20 cellular contexts compared by ENCODE assay signal in genomic region chr19:2338751-2339643, GRCh38. TPM values are rescaled to one million over a fixed set of nuclear protein-coding genes. Genes with fewer than 3 reads are reported as not detected.
DNase-seq lines count a peak whose midpoint lies in the region; ATAC-seq and TF ChIP-seq lines count a peak whose summit lies in the region.
"Had no signal": no experiment of that assay in that cellular context is flagged by ENCODE, and none has a peak within 500 bp of the region (broad histone marks: within the 10 kb centered on the region; RNA-seq: fewer than 3 reads in every experiment).

No MANE protein-coding gene starts in this region.

- no peak for TF ChIP-seq CTCF in chondrocyte (IDR thresholded peaks at IDR 0.05)
- TF ChIP-seq CTCF in mesothelial cell of epicardium (IDR thresholded peaks at IDR 0.05; ENCODE audit: unreplicated experiment): no peak

- H3K36me3 Mint-ChIP-seq in chondrocyte (ENCODE audit: low read depth) (peaks cover 2% of the 10 kb centered on the region), mesothelial cell of epicardium (peaks cover 9% of the 10 kb centered on the region)

- no peak for ATAC-seq in Right ventricle myocardium inferior
- no peak for ATAC-seq in GM21367 (IDR thresholded peaks at IDR 0.05; ENCODE audit: unreplicated experiment)
- ATAC-seq: GM23338, Panc1 had no signal

- H3K4me1 Mint-ChIP-seq in chondrocyte (ENCODE audit: low read depth) (peaks cover 9% of the 10 kb centered on the region), mesothelial cell of epicardium (peaks cover 34% of the 10 kb centered on the region)

- intact Hi-C loops in Right ventricle myocardium inferior (cut with DNase I): no loop called here
- intact Hi-C loops in cardiac septum (cut with DNase I): no loop called here

- DNase-seq in Right ventricle myocardium inferior (ENCODE audit: missing footprints) (peak; percentile 47), cardiac septum (ENCODE audit: low spot score) (no peak), chondrocyte (ENCODE audit: low spot score) (peak; percentile 92), mesothelial cell of epicardium (ENCODE audit: low spot score in 2 of 2, unreplicated experiment in 2 of 2) (no peak), NCI-H2081 treated with DMSO at 0.1 percent for 48 hours (lab: John Stamatoyannopoulos, UW) (no peak)
- no peak for DNase-seq in activated CD4-positive, CD25-positive, alpha-beta regulatory T cell treated with anti-CD3 and anti-CD28 coated beads, Interleukin-2, amount 50 U/mL, for 72 hours
- DNase-seq: BE2C; CD4-positive, CD25-positive, alpha-beta regulatory T cell; COR-L47; IMR-90; MM.1S; NCI-H2029; NCI-H226; NCI-H510A; NCI-H69; SK-N-SH had no signal

- no peaks in the 10 kb centered on the region for H3K27me3 Mint-ChIP-seq in chondrocyte (ENCODE audit: low read depth)
- no peaks in the 10 kb centered on the region for H3K27me3 Mint-ChIP-seq in mesothelial cell of epicardium (ENCODE audit: low read depth)
- H3K27me3 Mint-ChIP-seq: CD4-positive, CD25-positive, alpha-beta regulatory T cell had no signal

- H3K4me3 Mint-ChIP-seq in chondrocyte (ENCODE audit: unreplicated experiment): no peak overlapping the region
- no peak overlapping the region for H3K4me3 Mint-ChIP-seq in mesothelial cell of epicardium
- H3K4me3 Mint-ChIP-seq: CD4-positive, CD25-positive, alpha-beta regulatory T cell; GM23338 had no signal

- H3K27ac Mint-ChIP-seq in chondrocyte (ENCODE audit: unreplicated experiment): no peak overlapping the region
- peak overlapping the region; percentile 12 for H3K27ac Mint-ChIP-seq in mesothelial cell of epicardium
- H3K27ac Mint-ChIP-seq: CD4-positive, CD25-positive, alpha-beta regulatory T cell; GM23338 had no signal

- H3K9me3 Mint-ChIP-seq in chondrocyte (ENCODE audit: low read depth): no peaks in the 10 kb centered on the region
- H3K9me3 Mint-ChIP-seq in mesothelial cell of epicardium: no peaks in the 10 kb centered on the region

RNA-seq across cellular contexts. Expression of gene SPPL2B, which starts 10.5 kb away (rescaled TPM):
- total RNA-seq in Right ventricle myocardium inferior (24.9 TPM), cardiac septum (27.4 TPM), chondrocyte (48.9 to 67.0 TPM (median 51.4 TPM) in 3 replicates), mesothelial cell of epicardium (189 to 202 TPM (median 196 TPM) in 3 replicates)

RNA-seq across cellular contexts. Expression of gene LSM7, which starts 10.6 kb away (rescaled TPM):
- 46.7 TPM for total RNA-seq in Right ventricle myocardium inferior
- total RNA-seq in cardiac septum: 42.7 TPM
- 73.9 to 88.1 TPM (median 76.2 TPM) in 3 replicates for total RNA-seq in chondrocyte
- 141 to 149 TPM (median 142 TPM) in 3 replicates for total RNA-seq in mesothelial cell of epicardium

RNA-seq across cellular contexts. Expression of gene TMPRSS9, which starts 21.1 kb away (rescaled TPM):
- not detected for total RNA-seq in Right ventricle myocardium inferior
- total RNA-seq in cardiac septum: not detected
- total RNA-seq in chondrocyte: 0.15 to 0.26 TPM in 2 of 3 replicates, not detected in the other
- 0.84 to 1.4 TPM (median 1.2 TPM) in 3 replicates for total RNA-seq in mesothelial cell of epicardium
- total RNA-seq: IMR-90 had no signal

RNA-seq across cellular contexts. Expression of gene LINGO3, which starts 31.0 kb away (rescaled TPM):
- total RNA-seq in Right ventricle myocardium inferior (not detected), cardiac septum (not detected), chondrocyte (0.15 to 0.48 TPM in 2 of 3 replicates, not detected in the other), mesothelial cell of epicardium (0.59 to 0.60 TPM (median 0.60 TPM) in 3 replicates)
- total RNA-seq: IMR-90 had no signal

RNA-seq across cellular contexts. Expression of gene PEAK3, which starts 57.0 kb away (rescaled TPM):
- total RNA-seq in Right ventricle myocardium inferior: 0.68 TPM
- total RNA-seq in cardiac septum: 0.19 TPM
- 0.31 to 0.50 TPM (median 0.38 TPM) in 3 replicates for total RNA-seq in chondrocyte
- total RNA-seq in mesothelial cell of epicardium: 0.11 TPM in 1 of 3 replicates, not detected in the others
- total RNA-seq: CD4-positive, CD25-positive, alpha-beta regulatory T cell; GM23338; OCI-LY7 had no signal

Comparison
In these comparisons a context has a peak if more than half of its experiments do, and no peak if none do; other contexts are left out.
1. DNase-seq: peak in Right ventricle myocardium inferior (single experiment) and chondrocyte (single experiment); none in cardiac septum (single experiment), mesothelial cell of epicardium (0 of 2), NCI-H2081 treated with DMSO at 0.1 percent for 48 hours (single experiment) and activated CD4-positive, CD25-positive, alpha-beta regulatory T cell treated with anti-CD3 and anti-CD28 coated beads, Interleukin-2, amount 50 U/mL, for 72 hours (single experiment).